Comparison of ENCODE assay signal across 1 cellular context in genomic region chr2:43225788-43226557, GRCh38.
A peak's percentile ranks its signal among the peaks of the same experiment; 100 is the strongest.
TF ChIP-seq lines count a peak whose summit lies in the region.

No MANE protein-coding gene starts in this region.

TF ChIP-seq in K562, 482 proteins besides CTCF, POLR2A, EP300 and RAD21 (continued from another document and continues in another):
- TF ChIP-seq PRDM10 (IDR thresholded peaks at IDR 0.05; ENCODE audit: partially characterized antibody), result peak; percentile 69
- TF ChIP-seq SAFB (IDR thresholded peaks at IDR 0.05; ENCODE audit: borderline replicate concordance, low read depth, low read length), result peak; percentile 66
- no peak for TF ChIP-seq ZNF57 (CRISPR knock-in tag; IDR thresholded peaks at IDR 0.05)
- peak; percentile 9 for TF ChIP-seq HNRNPK (IDR thresholded peaks at IDR 0.05; ENCODE audit: low read depth, low read length, poor library complexity, severe bottlenecking)
- TF ChIP-seq ZBTB1 (CRISPR knock-in tag; IDR thresholded peaks at IDR 0.05; ENCODE audit: borderline replicate concordance, low read depth), result peak; percentile 70; the same call in 1 of the 2 replicates
- no peak for TF ChIP-seq HSF4 (CRISPR knock-in tag; IDR thresholded peaks at IDR 0.05; ENCODE audit: borderline replicate concordance)
- 0 out of 2 replicates have a peak, but pooled peaks have one; percentile 41 for TF ChIP-seq ZFPM2 (CRISPR knock-in tag; IDR thresholded peaks at IDR 0.05)
- TF ChIP-seq SIN3A (IDR thresholded peaks at IDR 0.05; ENCODE audit: borderline replicate concordance in 2 of 2, control insufficient read depth in 1 of 2, low read depth in 2 of 2, low read length in 2 of 2), result peak in 1 of 2 experiments; percentile 19; a peak in 2 of 4 replicates
- no peak for TF ChIP-seq RFX5 (IDR thresholded peaks at IDR 0.05; ENCODE audit: low read depth, low read length)
- peak; percentile 30 for TF ChIP-seq MAX (CRISPR knock-in tag; IDR thresholded peaks at IDR 0.05)
- peak; percentile 33; the same call in 1 of the 2 replicates for TF ChIP-seq ZBTB33 (CRISPR knock-in tag; IDR thresholded peaks at IDR 0.05)
- peak in 1 of 3 experiments; percentile 60; a peak in 2 of 6 replicates for TF ChIP-seq ZBTB11 (CRISPR knock-in tag; IDR thresholded peaks at IDR 0.05)
- peak; percentile 8; the same call in 1 of the 2 replicates for TF ChIP-seq L3MBTL2 (IDR thresholded peaks at IDR 0.05)
- TF ChIP-seq TEAD1 (CRISPR knock-in tag; IDR thresholded peaks at IDR 0.05), result 0 out of 4 replicates have a peak, but pooled peaks of 1 of the 2 experiments have one; percentile 22
- TF ChIP-seq CHD1 (IDR thresholded peaks at IDR 0.05; ENCODE audit: low read length), result peak; percentile 51
- no peak for TF ChIP-seq ARID1B (IDR thresholded peaks at IDR 0.05)
- TF ChIP-seq PRMT5 (CRISPR knock-in tag; IDR thresholded peaks at IDR 0.05), result no peak
- peak; percentile 62 for TF ChIP-seq SUPT5H (IDR thresholded peaks at IDR 0.05)
- TF ChIP-seq MYNN (IDR thresholded peaks at IDR 0.05), result no peak
- no peak for TF ChIP-seq MYNN (CRISPR knock-in tag; IDR thresholded peaks at IDR 0.05)
- TF ChIP-seq NONO (IDR thresholded peaks at IDR 0.05; ENCODE audit: low read depth in 2 of 2, low read length in 1 of 2), result peak in 1 of 2 experiments; percentile 89; a peak in 1 of 4 replicates
- TF ChIP-seq BRD4 (IDR thresholded peaks at IDR 0.05), result no peak
- no peak for TF ChIP-seq MNT (conservative IDR thresholded peaks at IDR 0.05)
- TF ChIP-seq CBFA2T2 (conservative IDR thresholded peaks at IDR 0.05), result peak; percentile 39
- no peak for TF ChIP-seq ZNF79 (CRISPR knock-in tag; IDR thresholded peaks at IDR 0.05; ENCODE audit: low read depth)
- TF ChIP-seq ATF6 (CRISPR knock-in tag; IDR thresholded peaks at IDR 0.05), result peak; percentile 91
- TF ChIP-seq ARID4B (CRISPR knock-in tag; IDR thresholded peaks at IDR 0.05), result peak; percentile 17
- 0 out of 2 replicates have a peak, but pooled peaks have one; percentile 19 for TF ChIP-seq KDM2B (CRISPR knock-in tag; IDR thresholded peaks at IDR 0.05)
- TF ChIP-seq MXI1 (IDR thresholded peaks at IDR 0.05; ENCODE audit: low read depth, low read length), result peak; percentile 17; the same call in 1 of the 2 replicates
- TF ChIP-seq NFRKB (IDR thresholded peaks at IDR 0.05; ENCODE audit: low read depth), result peak; percentile 58; the same call in 1 of the 2 replicates
- 0 out of 2 replicates have a peak, but pooled peaks have one; percentile 12 for TF ChIP-seq MITF (IDR thresholded peaks at IDR 0.05)
- no peak for TF ChIP-seq KDM5B (IDR thresholded peaks at IDR 0.05; ENCODE audit: insufficient replicate concordance, low read depth, low read length)
- TF ChIP-seq ZBTB7A (IDR thresholded peaks at IDR 0.05; ENCODE audit: borderline replicate concordance, control insufficient read depth, low read depth, low read length), result peak; percentile 95
- TF ChIP-seq POLR2G (IDR thresholded peaks at IDR 0.05; ENCODE audit: low read depth, low read length), result peak; percentile 92
- peak; percentile 41; the same call in 1 of the 2 replicates for TF ChIP-seq ZNF12 (CRISPR knock-in tag; IDR thresholded peaks at IDR 0.05)
- TF ChIP-seq PHF21A (IDR thresholded peaks at IDR 0.05; ENCODE audit: borderline replicate concordance, low read depth), result peak; percentile 35; the same call in 1 of the 2 replicates
- TF ChIP-seq OTX1 (CRISPR knock-in tag; IDR thresholded peaks at IDR 0.05), result 0 out of 2 replicates have a peak, but pooled peaks have one; percentile 53
- TF ChIP-seq ZKSCAN8 (CRISPR knock-in tag; IDR thresholded peaks at IDR 0.05), result no peak
- TF ChIP-seq ZNF280B (CRISPR knock-in tag; IDR thresholded peaks at IDR 0.05), result no peak
- TF ChIP-seq PRPF4 (IDR thresholded peaks at IDR 0.05; ENCODE audit: insufficient read depth, low read depth, low read length, poor library complexity, severe bottlenecking), result peak; percentile 35
